ENCODE assay signal across 2 cellular contexts in genomic region chr3:13404625-13405452, GRCh38.
TF ChIP-seq lines count a peak whose summit lies in the region.

No MANE protein-coding gene starts in this region.

TF ChIP-seq in HEK293, 187 proteins besides CTCF, POLR2A, EP300 and RAD21 (continued from another document):
- TF ChIP-seq ZNF513 (tag by site-specific recombination; IDR thresholded peaks at IDR 0.05) (no peak), ZSCAN23 (tag by site-specific recombination; IDR thresholded peaks at IDR 0.05) (no peak), BCL11A (tag by site-specific recombination; IDR thresholded peaks at IDR 0.05; ENCODE audit: low read depth) (no peak), ZNF501 (tag by site-specific recombination; IDR thresholded peaks at IDR 0.05) (no peak), ZNF335 (tag by site-specific recombination; conservative IDR thresholded peaks at IDR 0.05) (no peak), ZNF155 (tag by site-specific recombination; IDR thresholded peaks at IDR 0.05) (no peak), MYNN (tag by site-specific recombination; IDR thresholded peaks at IDR 0.05; ENCODE audit: borderline replicate concordance) (no peak), ZNF701 (tag by site-specific recombination; IDR thresholded peaks at IDR 0.05) (no peak), ZNF624 (tag by site-specific recombination; IDR thresholded peaks at IDR 0.05) (no peak), ZBTB7A (tag by site-specific recombination; IDR thresholded peaks at IDR 0.05; ENCODE audit: low read depth) (no peak), ZBTB6 (tag by site-specific recombination; IDR thresholded peaks at IDR 0.05) (no peak), ZBTB26 (tag by site-specific recombination; optimal IDR thresholded peaks at IDR 0.05) (no peak), ZNF23 (tag by site-specific recombination; IDR thresholded peaks at IDR 0.05; ENCODE audit: borderline replicate concordance) (no peak), ZNF416 (tag by site-specific recombination; IDR thresholded peaks at IDR 0.05) (0 out of 2 replicates have a peak, but pooled peaks have one; percentile 82), ZNF248 (tag by site-specific recombination; IDR thresholded peaks at IDR 0.05) (no peak)

TF ChIP-seq in K562, 482 proteins besides CTCF, POLR2A, EP300 and RAD21 (continued from another document and continues in another):
- TF ChIP-seq ETS1 (conservative IDR thresholded peaks at IDR 0.05; ENCODE audit: control insufficient read depth, low read depth, low read length) (no peak), MLLT1 (IDR thresholded peaks at IDR 0.05) (0 out of 4 replicates have a peak, but pooled peaks of 1 of the 2 experiments have one; percentile 33), CHAMP1 (IDR thresholded peaks at IDR 0.05) (0 out of 2 replicates have a peak, but pooled peaks have one; percentile 34), ZNF23 (CRISPR knock-in tag; IDR thresholded peaks at IDR 0.05) (no peak), HDGF (IDR thresholded peaks at IDR 0.05) (0 out of 2 replicates have a peak, but pooled peaks have one; percentile 54), NCOR1 (IDR thresholded peaks at IDR 0.05) (peak; percentile 82), TRIM28 (IDR thresholded peaks at IDR 0.05) (peak; percentile 48; the same call in 1 of the 2 replicates), HMBOX1 (IDR thresholded peaks at IDR 0.05) (peak; percentile 66), TAF9B (IDR thresholded peaks at IDR 0.05; ENCODE audit: partially characterized antibody) (no peak), SFPQ (IDR thresholded peaks at IDR 0.05; ENCODE audit: low read depth, low read length) (no peak), STAT5B (CRISPR knock-in tag; IDR thresholded peaks at IDR 0.05) (no peak), NCOA1 (IDR thresholded peaks at IDR 0.05; ENCODE audit: low read depth) (peak; percentile 67; the same call in 1 of the 2 replicates), ZNF134 (CRISPR knock-in tag; conservative IDR thresholded peaks at IDR 0.05) (peak; percentile 97), POLR2AphosphoS5 (IDR thresholded peaks at IDR 0.05; ENCODE audit: control insufficient read depth, insufficient read depth, low read depth, low read length) (peak; percentile 73), ZEB2 (IDR thresholded peaks at IDR 0.05) (no peak), ZMIZ1 (IDR thresholded peaks at IDR 0.05; ENCODE audit: low read depth in 2 of 2, low read length in 2 of 2) (0 out of 4 replicates have a peak, but pooled peaks of 1 of the 2 experiments have one; percentile 11), KAT8 (IDR thresholded peaks at IDR 0.05; ENCODE audit: low read depth) (no peak), TAL1 (IDR thresholded peaks at IDR 0.05) (peak; percentile 87), ARID1B (IDR thresholded peaks at IDR 0.05) (peak; percentile 93), ZNF316 (IDR thresholded peaks at IDR 0.05) (0 out of 2 replicates have a peak, but pooled peaks have one; percentile 25), SMARCC2 (IDR thresholded peaks at IDR 0.05; ENCODE audit: low read depth) (peak; percentile 73; the same call in 1 of the 2 replicates), CBFA2T3 (IDR thresholded peaks at IDR 0.05) (peak; percentile 91), CHD1 (IDR thresholded peaks at IDR 0.05; ENCODE audit: low read length) (peak; percentile 15), ZNF592 (IDR thresholded peaks at IDR 0.05) (peak; percentile 69; the same call in 1 of the 2 replicates), MED1 (CRISPR knock-in tag; IDR thresholded peaks at IDR 0.05; ENCODE audit: borderline replicate concordance) (no peak), KLF16 (IDR thresholded peaks at IDR 0.05) (peak; percentile 53; the same call in 1 of the 2 replicates), SMARCA4 (IDR thresholded peaks at IDR 0.05) (peak; percentile 85), PHB2 (IDR thresholded peaks at IDR 0.05; ENCODE audit: low read depth) (peak; percentile 61; the same call in 1 of the 2 replicates), ZBTB43 (CRISPR knock-in tag; IDR thresholded peaks at IDR 0.05) (0 out of 2 replicates have a peak, but pooled peaks have one; percentile 9), GATA2 (CRISPR knock-in tag; IDR thresholded peaks at IDR 0.05) (peak; percentile 72), CC2D1A (IDR thresholded peaks at IDR 0.05) (peak; percentile 59; the same call in 1 of the 2 replicates), MTA2 (IDR thresholded peaks at IDR 0.05; ENCODE audit: low read depth) (peak; percentile 74), EP400 (IDR thresholded peaks at IDR 0.05) (0 out of 2 replicates have a peak, but pooled peaks have one; percentile 20), ZNF740 (CRISPR knock-in tag; IDR thresholded peaks at IDR 0.05) (no peak), ZNF740 (tag; IDR thresholded peaks at IDR 0.05) (0 out of 4 replicates have a peak, but pooled peaks of 1 of the 2 experiments have one; percentile 17), CBFA2T2 (conservative IDR thresholded peaks at IDR 0.05) (peak; percentile 81), NFRKB (IDR thresholded peaks at IDR 0.05; ENCODE audit: low read depth) (no peak), NFIC (IDR thresholded peaks at IDR 0.05) (peak; percentile 51)
